Comparison of ENCODE assay signal across 29 cellular contexts in the genomic region with DNA sequence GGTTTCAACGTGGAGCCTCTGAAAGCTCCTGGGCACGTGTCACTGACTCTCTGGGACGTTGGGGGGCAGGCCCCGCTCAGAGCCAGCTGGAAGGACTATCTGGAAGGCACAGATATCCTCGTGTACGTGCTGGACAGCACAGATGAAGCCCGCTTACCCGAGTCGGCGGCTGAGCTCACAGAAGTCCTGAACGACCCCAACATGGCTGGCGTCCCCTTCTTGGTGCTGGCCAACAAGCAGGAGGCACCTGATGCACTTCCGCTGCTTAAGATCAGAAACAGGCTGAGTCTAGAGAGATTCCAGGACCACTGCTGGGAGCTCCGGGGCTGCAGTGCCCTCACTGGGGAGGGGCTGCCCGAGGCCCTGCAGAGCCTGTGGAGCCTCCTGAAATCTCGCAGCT. TPM values are rescaled to one million over a fixed set of nuclear protein-coding genes. Genes with fewer than 3 reads are reported as not detected.
DNase-seq lines count a peak whose midpoint lies in the region; ATAC-seq and TF ChIP-seq lines count a peak whose summit lies in the region.
"Had no signal": no experiment of that assay in that cellular context is flagged by ENCODE, and none has a peak within 500 bp of the region (broad histone marks: within the 10 kb centered on the region; RNA-seq: fewer than 3 reads in every experiment).

No MANE protein-coding gene starts in this region.

- H3K9ac ChIP-seq in BLaER1: no peak overlapping the region
- H3K9ac ChIP-seq: GM23248 had no signal

- peak overlapping the region; percentile 94 for H3K4me2 ChIP-seq in BLaER1
- H3K4me2 ChIP-seq: PC-9 had no signal

- H3K4me3 ChIP-seq in BLaER1 (no peak overlapping the region), neutrophil (ENCODE audit: low read depth in 1 of 2, low read length in 1 of 2) (peak overlapping the region; percentile 84 to 86)
- H3K4me3 ChIP-seq: GM23248, MG63, PC-9, SJCRH30 had no signal

- H3K9me3 Mint-ChIP-seq in dendritic cell treated with granulocyte-macrophage colony-stimulating factor and Interleukin-4, amounts not matched to agents 40 ng/mL and 50 ng/mL, for 4 days: no peaks in the 10 kb centered on the region
- no peaks in the 10 kb centered on the region for H3K9me3 Mint-ChIP-seq in natural killer cell
- H3K9me3 Mint-ChIP-seq: HFFc6 had no signal

- TF ChIP-seq CTCF in neutrophil (IDR thresholded peaks at IDR 0.05) (no peak), natural killer cell (IDR thresholded peaks at IDR 0.05) (no peak)

- H3K9me3 ChIP-seq in BLaER1 (peaks cover 17% of the 10 kb centered on the region), neutrophil (no peaks in the 10 kb centered on the region)
- H3K9me3 ChIP-seq: MG63, SJCRH30 had no signal

- peak overlapping the region; percentile 66 for H3K27ac Mint-ChIP-seq in dendritic cell treated with granulocyte-macrophage colony-stimulating factor and Interleukin-4, amounts not matched to agents 40 ng/mL and 50 ng/mL, for 4 days
- no peak overlapping the region for H3K27ac Mint-ChIP-seq in natural killer cell
- H3K27ac Mint-ChIP-seq: HFFc6 had no signal

- peaks cover 38% of the 10 kb centered on the region for H3K36me3 Mint-ChIP-seq in dendritic cell treated with granulocyte-macrophage colony-stimulating factor and Interleukin-4, amounts not matched to agents 40 ng/mL and 50 ng/mL, for 4 days (ENCODE audit: low read depth)
- H3K36me3 Mint-ChIP-seq in natural killer cell: no peaks in the 10 kb centered on the region

- H3K4me1 ChIP-seq in BLaER1: peaks cover 54% of the 10 kb centered on the region
- H3K4me1 ChIP-seq in neutrophil (ENCODE audit: control insufficient read depth in 1 of 2, insufficient read depth in 1 of 2, low read depth in 1 of 2, low read length in 1 of 2): peaks cover 69 to 71% of the 10 kb centered on the region in 2 experiments
- H3K4me1 ChIP-seq: SJCRH30 had no signal

- no peaks in the 10 kb centered on the region for H3K27me3 Mint-ChIP-seq in dendritic cell treated with granulocyte-macrophage colony-stimulating factor and Interleukin-4, amounts not matched to agents 40 ng/mL and 50 ng/mL, for 4 days
- H3K27me3 Mint-ChIP-seq in natural killer cell (ENCODE audit: low read depth in 2 of 2): no peaks in the 10 kb centered on the region

- ATAC-seq in natural killer cell: no peak
- ATAC-seq: Right ventricle myocardium inferior had no signal

- intact Hi-C loops in dendritic cell treated with granulocyte-macrophage colony-stimulating factor and Interleukin-4, amounts not matched to agents 40 ng/mL and 50 ng/mL, for 4 days (cut with micrococcal nuclease): no loop called here
- intact Hi-C loops in natural killer cell (cut with micrococcal nuclease): no loop called here

- H3K27ac ChIP-seq in BLaER1: no peak overlapping the region
- H3K27ac ChIP-seq in neutrophil: peak overlapping the region; percentile 89
- H3K27ac ChIP-seq: GM23248, PC-9, SJCRH30 had no signal

- H3K36me3 ChIP-seq in BLaER1 (peaks cover 56% of the 10 kb centered on the region), neutrophil (peaks cover 26% of the 10 kb centered on the region)
- H3K36me3 ChIP-seq: MG63, SJCRH30 had no signal

- H4K20me1 ChIP-seq in BLaER1: no peaks in the 10 kb centered on the region

- DNase-seq in ELF-1 (ENCODE audit: low read depth, low spot score) (peak; percentile 73), natural killer cell (no peak), AG20443 (ENCODE audit: low spot score) (no peak), T-helper 9 cell (no peak)
- DNase-seq in stimulated activated CD4-positive, alpha-beta T cell treated with anti-CD3 and anti-CD28 coated beads, Interleukin-4, amount 100 ng/mL, for 4 hours: no peak
- DNase-seq: AML-193; Calu3; DMS79 treated with DMSO at 0.1 percent for 48 hours; GM23248; H7; HFFc6; KG1; MG63; NCI-H1105 treated with DMSO at 0.1 percent for 48 hours; NCI-H146; NCI-H1930; NCI-H2107; NCI-H524; NCI-H774; NK-92 treated with Interleukin-12 subunit alpha and Interleukin-12 subunit beta, amount 100 ng/mL, for 24 hours; PC-9; SJCRH30 had no signal

- peaks cover 67% of the 10 kb centered on the region for H3K4me1 Mint-ChIP-seq in dendritic cell treated with granulocyte-macrophage colony-stimulating factor and Interleukin-4, amounts not matched to agents 40 ng/mL and 50 ng/mL, for 4 days (ENCODE audit: low read depth)
- H3K4me1 Mint-ChIP-seq in natural killer cell: peaks cover 17 to 25% of the 10 kb centered on the region in 2 donors

- H3K4me3 Mint-ChIP-seq in dendritic cell treated with granulocyte-macrophage colony-stimulating factor and Interleukin-4, amounts not matched to agents 40 ng/mL and 50 ng/mL, for 4 days: no peak overlapping the region
- no peak overlapping the region for H3K4me3 Mint-ChIP-seq in natural killer cell
- H3K4me3 Mint-ChIP-seq: HFFc6 had no signal

- H3K27me3 ChIP-seq in BLaER1: no peaks in the 10 kb centered on the region
- no peaks in the 10 kb centered on the region for H3K27me3 ChIP-seq in neutrophil
- H3K27me3 ChIP-seq: MG63, SJCRH30 had no signal

RNA-seq across cellular contexts. Expression of gene ARL11, which starts 2.3 kb away (rescaled TPM):
- 1 to 10 TPM in 1 of 3 donors, under 1 TPM in 2; 0.48 to 1.5 (median 0.61) TPM for total RNA-seq in natural killer cell
- total RNA-seq: Calu3, G401, GM23248, HFFc6, HT1080, RPMI7951, SJCRH30 had no signal

RNA-seq across cellular contexts. Expression of gene RCBTB1, which starts 45.2 kb away (rescaled TPM):
- 10 to 100 TPM; 19.7 to 28.5 (median 28.4) TPM for total RNA-seq in natural killer cell
